9 cellular contexts compared by ENCODE assay signal in the genomic region with DNA sequence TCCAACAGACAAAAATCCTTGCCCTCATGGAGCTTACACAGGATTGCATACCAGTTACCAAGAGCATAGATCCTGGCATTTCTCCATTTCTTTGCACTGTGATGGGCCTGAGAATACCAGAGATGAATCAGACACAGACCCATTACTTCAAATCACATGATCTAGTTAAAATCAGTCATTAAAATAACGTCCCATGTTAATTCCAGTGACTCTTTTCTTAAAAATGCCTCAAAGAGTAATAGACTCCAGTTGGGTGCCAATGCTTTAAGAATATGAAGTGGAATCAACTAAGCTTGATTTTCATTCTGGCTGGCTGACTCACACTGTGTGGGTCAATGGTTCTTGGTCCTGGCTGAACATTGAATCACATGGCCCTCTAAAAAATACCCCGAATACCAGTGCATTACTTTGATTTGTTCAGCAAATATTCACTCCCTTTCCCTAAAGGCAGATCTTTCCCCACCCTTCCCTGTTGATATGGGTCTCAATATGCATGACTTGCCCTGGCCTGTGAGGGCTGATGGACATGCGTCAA. TPM values are rescaled to one million over a fixed set of nuclear protein-coding genes. Genes with fewer than 3 reads are reported as not detected.
DNase-seq lines count a peak whose midpoint lies in the region; ATAC-seq, FAIRE-seq and TF ChIP-seq lines count a peak whose summit lies in the region.
"Had no signal": no experiment of that assay in that cellular context is flagged by ENCODE, and none has a peak within 500 bp of the region (broad histone marks: within the 10 kb centered on the region; RNA-seq: fewer than 3 reads in every experiment).

No MANE protein-coding gene starts in this region.

- H3K4me2 ChIP-seq in skeletal muscle satellite cell (ENCODE audit: low read length), result peak overlapping the region; percentile 34

- peaks cover 19% of the 10 kb centered on the region for H3K4me1 ChIP-seq in RWPE2 (ENCODE audit: insufficient read depth, poor library complexity, severe bottlenecking)
- peaks cover 0 to 3% of the 10 kb centered on the region in 2 donors for H3K4me1 ChIP-seq in esophagus (ENCODE audit: control insufficient read depth in 2 of 2, insufficient read depth in 2 of 2, low read length in 1 of 2)
- H3K4me1 ChIP-seq in skeletal muscle satellite cell (ENCODE audit: control insufficient read depth, insufficient read depth, low read length), result peaks cover 25% of the 10 kb centered on the region

- H3K9me3 ChIP-seq in RWPE2 (ENCODE audit: severe bottlenecking) (no peaks in the 10 kb centered on the region), esophagus (ENCODE audit: control insufficient read depth in 2 of 2, insufficient read depth in 1 of 2, low read depth in 1 of 2, low read length in 1 of 2) (peaks cover 0 to 2% of the 10 kb centered on the region in 2 donors), skeletal muscle satellite cell (replicated peaks; ENCODE audit: low read length) (no peaks in the 10 kb centered on the region)

- WGBS in esophagus, 2 donors, result 42 to 65% methylated on average over 3 of the region's 3 CpGs

- H3K4me3 ChIP-seq in RWPE2 (ENCODE audit: severe bottlenecking), result no peak overlapping the region
- H3K4me3 ChIP-seq in esophagus (ENCODE audit: low read depth in 1 of 2, low read length in 2 of 2), result no peak overlapping the region
- no peak overlapping the region for H3K4me3 ChIP-seq in skeletal muscle satellite cell (ENCODE audit: low read length)

- ATAC-seq in RWPE2 (ENCODE audit: low read depth), result peak; percentile 89

- no peaks in the 10 kb centered on the region for H3K36me3 ChIP-seq in RWPE2 (ENCODE audit: low read depth)
- H3K36me3 ChIP-seq in esophagus (ENCODE audit: control insufficient read depth in 2 of 2, insufficient read depth in 2 of 2, low read length in 1 of 2), result no peaks in the 10 kb centered on the region
- H3K36me3 ChIP-seq in skeletal muscle satellite cell (ENCODE audit: insufficient read depth, low read length), result no peaks in the 10 kb centered on the region

- no peak for FAIRE-seq in D721Med (lab: Jason Lieb, UNC)

- TF ChIP-seq CTCF in RWPE2 (IDR thresholded peaks at IDR 0.05; ENCODE audit: poor library complexity, severe bottlenecking), result no peak
- no peak for TF ChIP-seq CTCF in D721Med (IDR thresholded peaks at IDR 0.05; ENCODE audit: insufficient read depth, missing control alignments)

- H3K27ac ChIP-seq in RWPE2 (ENCODE audit: poor library complexity, severe bottlenecking) (peak overlapping the region; percentile 82), esophagus (ENCODE audit: low read depth in 2 of 2, low read length in 1 of 2) (peak overlapping the region; percentile 45 to 65)

- H3K27me3 ChIP-seq in RWPE2 (ENCODE audit: insufficient read depth, poor library complexity, severe bottlenecking), result no peaks in the 10 kb centered on the region
- H3K27me3 ChIP-seq in esophagus (ENCODE audit: control insufficient read depth in 1 of 2, insufficient read depth in 2 of 2, low read length in 2 of 2), result peaks cover 0 to 2% of the 10 kb centered on the region in 2 donors
- peaks cover 20% of the 10 kb centered on the region for H3K27me3 ChIP-seq in skeletal muscle satellite cell (ENCODE audit: control insufficient read depth, insufficient read depth, low read length)

- H3K9ac ChIP-seq in skeletal muscle satellite cell (ENCODE audit: low read depth, low read length), result peak overlapping the region; percentile 9

- peak; percentile 96 for DNase-seq in ELR (ENCODE audit: low read depth)
- DNase-seq in RWPE2 (ENCODE audit: low spot score), result no peak
- no peak for DNase-seq in NCI-H128 (lab: John Stamatoyannopoulos, UW; ENCODE audit: unreplicated experiment)
- DNase-seq in D721Med (ENCODE audit: insufficient read length, low spot score), result no peak
- DNase-seq in Ammon's horn (ENCODE audit: low spot score), result no peak
- DNase-seq: head of caudate nucleus had no signal

RNA-seq across cellular contexts. Expression of gene ASB2, which starts 11.0 kb away (rescaled TPM):
- 1 to 10 TPM; 4.5 to 4.7 TPM for polyA plus RNA-seq in esophagus
- total RNA-seq in skeletal muscle satellite cell (2012; rRNA removed), result 0.22 TPM in 1 of 2 replicates, not detected in the other
- total RNA-seq: NCI-H460 had no signal

RNA-seq across cellular contexts. Expression of gene CCDC197, which starts 31.7 kb away (rescaled TPM):
- polyA plus RNA-seq in esophagus, result not detected
- not detected in 2 replicates for total RNA-seq in skeletal muscle satellite cell (2012; rRNA removed)
- total RNA-seq: NCI-H460 had no signal

RNA-seq across cellular contexts. Expression of gene FAM181A, which starts 38.2 kb away (rescaled TPM):
- polyA plus RNA-seq in esophagus, result not detected
- total RNA-seq in skeletal muscle satellite cell (2012; rRNA removed), result not detected in 2 replicates
- total RNA-seq: NCI-H460 had no signal
